24 cellular contexts compared by ENCODE assay signal in the genomic region with DNA sequence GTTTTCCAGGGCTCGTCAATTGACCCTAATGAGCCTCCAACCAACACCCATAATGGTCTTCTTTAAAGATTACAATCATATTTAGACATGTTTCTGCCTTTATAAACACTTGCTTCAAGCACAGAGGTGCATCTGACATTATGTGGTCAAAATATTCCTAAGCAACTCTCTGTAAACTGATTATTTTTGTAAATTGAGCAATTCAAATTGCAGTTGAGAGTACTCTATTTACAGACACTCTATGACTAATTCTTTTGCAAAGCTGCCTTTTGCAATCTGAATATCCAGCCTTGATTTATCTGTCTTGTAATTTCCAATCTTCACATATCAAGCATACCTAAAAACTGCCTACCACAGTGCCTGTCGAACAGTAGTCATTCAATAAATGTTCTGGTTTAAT.
DNase-seq lines count a peak whose midpoint lies in the region; ATAC-seq, FAIRE-seq and TF ChIP-seq lines count a peak whose summit lies in the region.
"Had no signal": no experiment of that assay in that cellular context is flagged by ENCODE, and none has a peak within 500 bp of the region (broad histone marks: within the 10 kb centered on the region; RNA-seq: fewer than 3 reads in every experiment).

No MANE protein-coding gene starts in this region.

- H4K5ac ChIP-seq in IMR-90 (ENCODE audit: low read depth, low read length): peak overlapping the region; percentile 61; the same call in 1 of the 2 replicates

- peak overlapping the region; percentile 15 for H3K27ac Mint-ChIP-seq in astrocyte (ENCODE audit: unreplicated experiment)
- H3K27ac Mint-ChIP-seq: activated CD4-positive, alpha-beta memory T cell treated with anti-CD3 and anti-CD28 coated beads, Interleukin-2, amount 10 ng/mL, durations not matched to agents 7 days and 5 days; activated naive CD4-positive, alpha-beta T cell treated with anti-CD3 and anti-CD28 coated beads for 36 hours; HFFc6; naive thymus-derived CD4-positive, alpha-beta T cell; WTC11 had no signal

- in situ Hi-C loops in IMR-90 (cut with MboI; ENCODE audit: low sequenced_read_pairs): no loop called here

- H4K8ac ChIP-seq in IMR-90 (ENCODE audit: low read depth in 2 of 2, low read length in 2 of 2): peak overlapping the region in 1 of 2 experiments; percentile 50; a peak in 1 of 4 replicates

- H3K14ac ChIP-seq in IMR-90 (replicated peaks; ENCODE audit: low read depth, low read length): peak overlapping the region; percentile 69

- CTCF ChIA-PET in IMR-90 (lab: Yijun Ruan, JAX): no interaction called here

- 40% methylated on average over 1 of the region's 2 CpGs; no CpG with 5 or more reads in 1 of the 2 experiments for WGBS in IMR-90 (ENCODE audit: extremely low coverage in 2 of 2, insufficient read length in 1 of 2), 2 experiments
- 84% methylated on average over 2 of the region's 2 CpGs for WGBS in hepatocyte (ENCODE audit: low lambda C conversion rate, missing lambda C conversion rate)

- peak overlapping the region; percentile 90 for H2BK120ac ChIP-seq in IMR-90 (ENCODE audit: low read depth, low read length)

- no peaks in the 10 kb centered on the region for H3K27me3 ChIP-seq in IMR-90 (ENCODE audit: control insufficient read depth, insufficient read depth, low read length)
- no peaks in the 10 kb centered on the region for H3K27me3 ChIP-seq in astrocyte (ENCODE audit: insufficient read depth, low read length)
- no peaks in the 10 kb centered on the region for H3K27me3 ChIP-seq in hepatocyte
- H3K27me3 ChIP-seq: colonic mucosa, ovary, thyroid gland had no signal

- no peaks in the 10 kb centered on the region for H3K36me3 Mint-ChIP-seq in astrocyte (ENCODE audit: low read depth, unreplicated experiment)
- H3K36me3 Mint-ChIP-seq: naive thymus-derived CD4-positive, alpha-beta T cell had no signal

- H3K9me2 ChIP-seq in hepatocyte (replicated peaks; ENCODE audit: insufficient read depth): no peaks in the 10 kb centered on the region

- H3K4me2 ChIP-seq in IMR-90 (ENCODE audit: low read depth, low read length) (peak overlapping the region; percentile 81; the same call in 1 of the 2 replicates), astrocyte (ENCODE audit: low read length) (peak overlapping the region; percentile 54), hepatocyte (no peak overlapping the region)
- H3K4me2 ChIP-seq: KMS-11 had no signal

- no peak overlapping the region for H2AFZ ChIP-seq in IMR-90 (replicated peaks; ENCODE audit: low read length, poor library complexity)
- no peak overlapping the region for H2AFZ ChIP-seq in astrocyte (ENCODE audit: low read depth, low read length)
- H2AFZ ChIP-seq in hepatocyte: no peak overlapping the region

- no peaks in the 10 kb centered on the region for H3K27me3 Mint-ChIP-seq in astrocyte (ENCODE audit: low read depth, unreplicated experiment)
- H3K27me3 Mint-ChIP-seq: activated CD4-positive, alpha-beta memory T cell treated with anti-CD3 and anti-CD28 coated beads, Interleukin-2, amount 10 ng/mL, durations not matched to agents 7 days and 5 days; naive thymus-derived CD4-positive, alpha-beta T cell had no signal

- H3K4me1 Mint-ChIP-seq in astrocyte (ENCODE audit: low read depth, unreplicated experiment): peaks cover 15% of the 10 kb centered on the region
- H3K4me1 Mint-ChIP-seq: activated CD4-positive, alpha-beta memory T cell treated with anti-CD3 and anti-CD28 coated beads, Interleukin-2, amount 10 ng/mL, durations not matched to agents 7 days and 5 days; naive thymus-derived CD4-positive, alpha-beta T cell had no signal

- H3K4me3 ChIP-seq in AG10803 (ENCODE audit: low read length) (no peak overlapping the region), IMR-90 (ENCODE audit: insufficient read depth, low read depth, low read length) (no peak overlapping the region), astrocyte (ENCODE audit: insufficient read depth, low read depth, low read length) (no peak overlapping the region), fibroblast of villous mesenchyme (ENCODE audit: low read depth, low read length) (no peak overlapping the region), hepatocyte (no peak overlapping the region)
- H3K4me3 ChIP-seq: colonic mucosa, ovary, thyroid gland had no signal

- H4K91ac ChIP-seq in IMR-90 (ENCODE audit: insufficient read depth, low read depth, low read length): peak overlapping the region; percentile 76; the same call in 1 of the 2 replicates

- POLR2A ChIA-PET in IMR-90 (lab: Charles Lee; ENCODE audit: unreplicated experiment): no interaction called here

- peaks cover 3% of the 10 kb centered on the region; the same call in 1 of the 2 replicates for H3K9me1 ChIP-seq in IMR-90 (ENCODE audit: insufficient read depth, low read length)

- H2BK15ac ChIP-seq in IMR-90 (ENCODE audit: low read depth, low read length): peak overlapping the region; percentile 62; the same call in 1 of the 3 replicates

- no peak overlapping the region for H3K9ac ChIP-seq in IMR-90 (ENCODE audit: low read depth, low read length)
- no peak overlapping the region for H3K9ac ChIP-seq in astrocyte (ENCODE audit: low read length)
- H3K9ac ChIP-seq: KMS-11 had no signal

- intact Hi-C loops in IMR-90 (cut with micrococcal nuclease): loop anchor here (5.0 kb wide), 1 partner anchor 204 kb away; no protein-coding TSS in a partner anchor

- no peaks in the 10 kb centered on the region; the same call in 1 of the 2 replicates for H3K36me3 ChIP-seq in IMR-90 (ENCODE audit: control insufficient read depth, insufficient read depth, low read length)
- no peaks in the 10 kb centered on the region for H3K36me3 ChIP-seq in astrocyte (ENCODE audit: insufficient read depth, low read length)
- no peaks in the 10 kb centered on the region for H3K36me3 ChIP-seq in hepatocyte (replicated peaks; ENCODE audit: insufficient read depth, low read depth)
- H3K36me3 ChIP-seq: colonic mucosa, ovary, thyroid gland had no signal

- peak overlapping the region; percentile 92 for H2BK5ac ChIP-seq in IMR-90 (ENCODE audit: low read depth, low read length, poor library complexity, severe bottlenecking)

- H3K27ac ChIP-seq in IMR-90 (ENCODE audit: insufficient read depth, low read length): peak overlapping the region; percentile 58
- no peak overlapping the region for H3K27ac ChIP-seq in astrocyte (ENCODE audit: low read depth, low read length)
- H3K27ac ChIP-seq in caudate nucleus (ENCODE audit: low read depth, low read length): no peak overlapping the region
- no peak overlapping the region for H3K27ac ChIP-seq in hepatocyte
- H3K27ac ChIP-seq: colonic mucosa, KMS-11, ovary, thyroid gland had no signal

- H3K56ac ChIP-seq in IMR-90 (ENCODE audit: extremely low read depth, insufficient read depth, low read length): no peak overlapping the region

- TF ChIP-seq CTCF in AG10803 (conservative IDR thresholded peaks at IDR 0.05; ENCODE audit: low read length) (no peak), IMR-90 (conservative IDR thresholded peaks at IDR 0.05; ENCODE audit: low read depth, low read length) (no peak), astrocyte (IDR thresholded peaks at IDR 0.05; ENCODE audit: insufficient read depth, low read depth, low read length) (no peak), fibroblast of villous mesenchyme (IDR thresholded peaks at IDR 0.05; ENCODE audit: insufficient read depth, low read depth, low read length) (no peak), hepatocyte (IDR thresholded peaks at IDR 0.05; ENCODE audit: poor library complexity) (no peak)

- TF ChIP-seq RAD21 in IMR-90 (IDR thresholded peaks at IDR 0.05; ENCODE audit: low read length): no peak

- H3K9me3 Mint-ChIP-seq in astrocyte (ENCODE audit: unreplicated experiment): peaks cover 4% of the 10 kb centered on the region
- H3K9me3 Mint-ChIP-seq: activated naive CD4-positive, alpha-beta T cell treated with anti-CD3 and anti-CD28 coated beads for 36 hours had no signal

- H3K23ac ChIP-seq in IMR-90 (ENCODE audit: low read depth, low read length): no peak overlapping the region

- H2AK5ac ChIP-seq in IMR-90 (ENCODE audit: low read depth, low read length): peak overlapping the region; percentile 85; the same call in 1 of the 2 replicates

- H3K4me3 Mint-ChIP-seq in astrocyte (ENCODE audit: unreplicated experiment): no peak overlapping the region
- H3K4me3 Mint-ChIP-seq: activated CD4-positive, alpha-beta memory T cell treated with anti-CD3 and anti-CD28 coated beads, Interleukin-2, amount 10 ng/mL, durations not matched to agents 7 days and 5 days; activated naive CD4-positive, alpha-beta T cell treated with anti-CD3 and anti-CD28 coated beads for 36 hours; HFFc6; naive thymus-derived CD4-positive, alpha-beta T cell; WTC11 had no signal

- peak overlapping the region; percentile 68; the same call in 1 of the 2 replicates for H3K18ac ChIP-seq in IMR-90 (ENCODE audit: low read depth, low read length)

- H2BK20ac ChIP-seq in IMR-90 (ENCODE audit: low read depth, low read length): no peak overlapping the region

- TF ChIP-seq POLR2A in IMR-90 (IDR thresholded peaks at IDR 0.05; ENCODE audit: low read depth, low read length): no peak

- ATAC-seq in IMR-90 (ENCODE audit: low read depth) (peak; percentile 76), GM21447 (IDR thresholded peaks at IDR 0.05; ENCODE audit: unreplicated experiment) (no peak)
- ATAC-seq: naive thymus-derived CD4-positive, alpha-beta T cell; sciatic nerve; WTC11 had no signal

- H2AK9ac ChIP-seq in IMR-90 (replicated peaks; ENCODE audit: low read depth, low read length, poor library complexity): no peak overlapping the region

- H3K79me2 ChIP-seq in astrocyte (ENCODE audit: insufficient read depth, low read length) (peaks cover 28% of the 10 kb centered on the region), hepatocyte (no peaks in the 10 kb centered on the region)

- H3K9me3 ChIP-seq in IMR-90 (ENCODE audit: control insufficient read depth, insufficient read depth, low read length) (peaks cover 2% of the 10 kb centered on the region; the same call in 1 of the 2 replicates), astrocyte (ENCODE audit: insufficient read depth, low read depth, low read length) (no peaks in the 10 kb centered on the region), hepatocyte (ENCODE audit: low read depth) (no peaks in the 10 kb centered on the region)
- H3K9me3 ChIP-seq: colonic mucosa, ovary, thyroid gland had no signal

- H3K4me1 ChIP-seq in IMR-90 (ENCODE audit: control insufficient read depth, insufficient read depth, low read length) (peaks cover 4% of the 10 kb centered on the region; the same call in 1 of the 2 replicates), astrocyte (ENCODE audit: insufficient read depth, low read length) (peaks cover 23% of the 10 kb centered on the region), hepatocyte (ENCODE audit: insufficient read depth) (no peaks in the 10 kb centered on the region)
- H3K4me1 ChIP-seq: colonic mucosa, thyroid gland had no signal

- BruUV-seq in IMR-90 (replicated peaks; lab: Mats Ljungman, UMichigan): no TSS peak

- peak overlapping the region; percentile 63 for H3K4ac ChIP-seq in IMR-90 (ENCODE audit: low read depth, low read length)

- dilution Hi-C loops in IMR-90 (cut with HindIII; ENCODE audit: low sequenced_read_pairs, unreplicated experiment): no loop called here

- H4K20me1 ChIP-seq in IMR-90 (ENCODE audit: insufficient read depth, low read length): no peaks in the 10 kb centered on the region
- H4K20me1 ChIP-seq in astrocyte (ENCODE audit: insufficient read depth, low read length): peaks cover 4% of the 10 kb centered on the region
- no peaks in the 10 kb centered on the region for H4K20me1 ChIP-seq in hepatocyte (ENCODE audit: insufficient read depth, poor library complexity, severe bottlenecking)

- DNase-seq in AG10803 (ENCODE audit: low read depth) (peak; percentile 67), IMR-90 (peak; percentile 70), astrocyte (ENCODE audit: low read depth) (peak; percentile 40), fibroblast of villous mesenchyme (ENCODE audit: low read depth) (peak; percentile 42), caudate nucleus (lab: John Stamatoyannopoulos, UW) (no peak), hepatocyte (ENCODE audit: low spot score) (no peak), 8988T (no peak)
- DNase-seq: activated CD4-positive, alpha-beta memory T cell treated with anti-CD3 and anti-CD28 coated beads, Interleukin-2, amount 10 ng/mL, durations not matched to agents 7 days and 5 days; activated naive CD4-positive, alpha-beta T cell treated with anti-CD3 and anti-CD28 coated beads for 36 hours; aorta; colonic mucosa; HFFc6; naive thymus-derived CD4-positive, alpha-beta T cell; NCI-H1105; NCI-H526 treated with DMSO at 0.1 percent for 48 hours; ovary; stimulated activated naive CD4-positive, alpha-beta T cell; thyroid gland had no signal

- peaks cover 11 to 15% of the 10 kb centered on the region in 2 experiments; a peak in 3 of 4 replicates for H3K79me1 ChIP-seq in IMR-90 (ENCODE audit: low read depth in 1 of 2, low read length in 2 of 2)

- no peak for FAIRE-seq in astrocyte (lab: Jason Lieb, UNC)
- FAIRE-seq: endometrium, frontal cortex had no signal

Comparison
In these comparisons a context has a peak if more than half of its experiments do, and no peak if none do; other contexts are left out.
1. DNase-seq: peak in AG10803 (single experiment), IMR-90 (single experiment), astrocyte (single experiment) and fibroblast of villous mesenchyme (single experiment); none in caudate nucleus (0 of 61), hepatocyte (single experiment) and 8988T (single experiment).